15 cellular contexts compared by ENCODE assay signal in genomic region chr15:96352594-96353377, GRCh38. TPM values are rescaled to one million over a fixed set of nuclear protein-coding genes. Genes with fewer than 3 reads are reported as not detected.
DNase-seq lines count a peak whose midpoint lies in the region; ATAC-seq and TF ChIP-seq lines count a peak whose summit lies in the region.
"Had no signal": no experiment of that assay in that cellular context is flagged by ENCODE, and none has a peak within 500 bp of the region (broad histone marks: within the 10 kb centered on the region; RNA-seq: fewer than 3 reads in every experiment).

No MANE protein-coding gene starts in this region.

- H3K4me1 ChIP-seq in duodenal mucosa (ENCODE audit: control insufficient read depth in 1 of 2, insufficient read depth in 2 of 2, low read length in 2 of 2) (peaks cover 3 to 19% of the 10 kb centered on the region in 2 donors), lower lobe of right lung (peaks cover 6% of the 10 kb centered on the region), suprapubic skin (peaks cover 26% of the 10 kb centered on the region)

- H3K4me3 ChIP-seq in duodenal mucosa (ENCODE audit: low read depth in 1 of 2, low read length in 2 of 2) (no peak overlapping the region), lower lobe of right lung (no peak overlapping the region), suprapubic skin (no peak overlapping the region)

- no peaks in the 10 kb centered on the region for H3K36me3 ChIP-seq in duodenal mucosa (ENCODE audit: control insufficient read depth in 1 of 2, insufficient read depth in 2 of 2, low read length in 2 of 2)
- no peaks in the 10 kb centered on the region for H3K36me3 ChIP-seq in lower lobe of right lung
- H3K36me3 ChIP-seq in suprapubic skin = no peaks in the 10 kb centered on the region

- intact Hi-C loops in lower lobe of right lung (cut with DNase I) = no loop called here

- WGBS in suprapubic skin = 75% methylated on average over 11 of the region's 12 CpGs

- peaks cover 0 to 47% (median 5%) of the 10 kb centered on the region in 6 donors for H3K9me3 Mint-ChIP-seq in immature natural killer cell
- H3K9me3 Mint-ChIP-seq: CD4-positive, alpha-beta T cell had no signal

- TF ChIP-seq POLR2A in suprapubic skin (IDR thresholded peaks at IDR 0.05) = no peak

- H3K27ac Mint-ChIP-seq in immature natural killer cell = no peak overlapping the region
- H3K27ac Mint-ChIP-seq: CD4-positive, alpha-beta T cell; progenitor cell of endocrine pancreas had no signal

- H3K4me3 Mint-ChIP-seq in immature natural killer cell = peak overlapping the region in 1 of 5 donors; percentile 49
- H3K4me3 Mint-ChIP-seq: CD4-positive, alpha-beta T cell had no signal

- H3K9ac ChIP-seq in duodenal mucosa (ENCODE audit: low read depth in 1 of 2, low read length in 2 of 2) = no peak overlapping the region

- peaks cover 15 to 18% of the 10 kb centered on the region in 2 donors for H3K4me1 Mint-ChIP-seq in immature natural killer cell

- no peak for TF ChIP-seq EP300 in suprapubic skin (IDR thresholded peaks at IDR 0.05)

- DNase-seq in M059J (ENCODE audit: low read depth) (peak; percentile 69), lower lobe of right lung (no peak), suprapubic skin (ENCODE audit: low spot score in 2 of 2) (no peak), immature natural killer cell (no peak), GM19240 (ENCODE audit: insufficient read length, low spot score) (no peak)
- no peak for DNase-seq in activated CD4-positive, alpha-beta T cell treated with anti-CD3 and anti-CD28 coated beads for 48 hours
- DNase-seq in NK-92 treated with Interleukin-12 subunit alpha and Interleukin-12 subunit beta, amount 100 ng/mL, for 24 hours (lab: John Stamatoyannopoulos, UW) = no peak
- DNase-seq: activated CD8-positive, alpha-beta memory T cell treated with anti-CD3 and anti-CD28 coated beads, Interleukin-2, amount 50 U/mL, for 4 hours; amniotic stem cell; CD4-positive, alpha-beta T cell; erythroblast; KBM-7; NCI-H2081 treated with DMSO at 0.1 percent for 48 hours had no signal

- ATAC-seq in lower lobe of right lung = no peak

- H3K27ac ChIP-seq in duodenal mucosa (ENCODE audit: low read depth, low read length) = peak overlapping the region; percentile 54
- peak overlapping the region; percentile 47 for H3K27ac ChIP-seq in lower lobe of right lung
- peak overlapping the region; percentile 52 for H3K27ac ChIP-seq in suprapubic skin

- TF ChIP-seq CTCF in lower lobe of right lung (IDR thresholded peaks at IDR 0.05) = no peak
- no peak for TF ChIP-seq CTCF in suprapubic skin (IDR thresholded peaks at IDR 0.05)

- H3K36me3 Mint-ChIP-seq in immature natural killer cell = peaks cover 0 to 10% (median 8%) of the 10 kb centered on the region in 3 donors

- H3K27me3 ChIP-seq in duodenal mucosa (ENCODE audit: control insufficient read depth in 1 of 2, insufficient read depth in 2 of 2, low read length in 2 of 2) (peaks cover 62 to 79% of the 10 kb centered on the region in 2 donors), lower lobe of right lung (ENCODE audit: low read depth) (peaks cover 43% of the 10 kb centered on the region), suprapubic skin (peaks cover 50% of the 10 kb centered on the region)

- H3K27me3 Mint-ChIP-seq in immature natural killer cell (ENCODE audit: low read depth in 3 of 3) = peaks cover 27 to 58% (median 56%) of the 10 kb centered on the region in 3 donors

- H3K9me3 ChIP-seq in duodenal mucosa (ENCODE audit: control insufficient read depth in 1 of 2, low read length in 2 of 2) = no peaks in the 10 kb centered on the region
- H3K9me3 ChIP-seq in lower lobe of right lung = no peaks in the 10 kb centered on the region
- H3K9me3 ChIP-seq in suprapubic skin = no peaks in the 10 kb centered on the region

RNA-seq across cellular contexts. Expression of gene NR2F2, which starts 22.3 kb away (rescaled TPM):
- 34.1 and 37.8 TPM in 2 replicates for total RNA-seq in M059J (2014; rRNA removed; shearing (Covaris generic))
- total RNA-seq in lower lobe of right lung (50.6 TPM), suprapubic skin (10 to 100 TPM in 2 of 4 donors, 1 to 10 TPM in 2; 4.0 to 12.7 (median 7.1) TPM)
- polyA plus RNA-seq in immature natural killer cell = not detected
- total RNA-seq: CD4-positive, alpha-beta T cell had no signal
